ENCODE assay signal across 35 cellular contexts in genomic region chr11:69884286-69884685, GRCh38.
"Had no signal": no experiment of that assay in that cellular context is flagged by ENCODE, and none has a peak within 500 bp of the region (broad histone marks: within the 10 kb centered on the region; RNA-seq: fewer than 3 reads in every experiment).

No MANE protein-coding gene starts in this region.

- H3K27me3 Mint-ChIP-seq: activated CD4-positive, alpha-beta T cell treated with anti-CD3 and anti-CD28 coated beads, Interleukin-2, amount 10 ng/mL, durations not matched to agents 24 days and 14 days; activated T-helper 17 cell treated with anti-CD3 and anti-CD28 coated beads, Interleukin-2, amount 50 U/mL, for 72 hours had no signal

- H3K36me3 Mint-ChIP-seq: activated CD4-positive, alpha-beta memory T cell treated with anti-CD3 and anti-CD28 coated beads for 36 hours; activated naive CD4-positive, alpha-beta T cell treated with anti-CD3 and anti-CD28 coated beads, Interleukin-2, amount 50 U/mL, for 72 hours; activated naive CD8-positive, alpha-beta T cell treated with anti-CD3 and anti-CD28 coated beads for 36 hours had no signal

- ATAC-seq: activated CD8-positive, alpha-beta T cell treated with anti-CD3 and anti-CD28 coated beads for 36 hours; activated naive CD4-positive, alpha-beta T cell treated with anti-CD3 and anti-CD28 coated beads, Interleukin-2, amount 50 U/mL, for 72 hours; activated T-cell treated with anti-CD3 and anti-CD28 coated beads, Interleukin-2, amount 50 U/mL, for 4 hours; activated T-cell treated with anti-CD3 and anti-CD28 coated beads, Interleukin-2, amount 50 U/mL, for 72 hours; activated T-helper 17 cell treated with anti-CD3 and anti-CD28 coated beads, Interleukin-2, amount 50 U/mL, for 72 hours; body of pancreas had no signal

- H3K9me3 ChIP-seq: adrenal gland, body of pancreas, breast epithelium had no signal

- H3K4me3 ChIP-seq: adrenal gland, body of pancreas, breast epithelium had no signal

- H3K9me3 Mint-ChIP-seq: activated B cell treated with CpG ODN at 0.5 μM for 24 hours; activated CD4-positive, alpha-beta memory T cell treated with anti-CD3 and anti-CD28 coated beads for 36 hours; activated CD4-positive, alpha-beta T cell treated with anti-CD3 and anti-CD28 coated beads, Interleukin-2, amount 10 ng/mL, durations not matched to agents 24 days and 14 days; activated CD8-positive, alpha-beta T cell treated with anti-CD3 and anti-CD28 coated beads for 36 hours; activated naive CD4-positive, alpha-beta T cell treated with anti-CD3 and anti-CD28 coated beads for 36 hours; activated naive CD4-positive, alpha-beta T cell treated with anti-CD3 and anti-CD28 coated beads, Interleukin-2, amount 50 U/mL, for 72 hours; activated naive CD8-positive, alpha-beta T cell treated with anti-CD3 and anti-CD28 coated beads for 36 hours; activated T-cell treated with anti-CD3 and anti-CD28 coated beads, Interleukin-2, amount 50 U/mL, for 4 hours; activated T-cell treated with anti-CD3 and anti-CD28 coated beads, Interleukin-2, amount 50 U/mL, for 72 hours; activated T-helper 1 cell treated with anti-CD3 and anti-CD28 coated beads, Interleukin-12 subunit alpha, Interleukin-12 subunit beta, Interleukin-2, Interleukin-4 antibody, amounts not matched to agents 30 ng/mL and 10 ng/mL and 1 ng/mL, durations not matched to agents 14 hours and 24 hours and 36 hours; activated T-helper 17 cell treated with anti-CD3 and anti-CD28 coated beads, Interleukin-2, amount 50 U/mL, for 72 hours; central memory CD8-positive, alpha-beta T cell; T-helper 1 cell treated with Interleukin-12 subunit alpha and Interleukin-12 subunit beta and Interleukin-4 antibody, amounts not matched to agents 30 μg/mL and 1 μg/mL, for 36 hours; T-helper 2 cell treated with Interferon-gamma antibody and Interleukin-4, amounts not matched to agents 5 μg/mL and 100 μg/mL, for 36 hours had no signal

- H3K4me1 ChIP-seq: adrenal gland, body of pancreas, breast epithelium had no signal

- H3K4me1 Mint-ChIP-seq: activated naive CD8-positive, alpha-beta T cell treated with anti-CD3 and anti-CD28 coated beads for 36 hours; activated T-helper 17 cell treated with anti-CD3 and anti-CD28 coated beads, Interleukin-2, amount 50 U/mL, for 72 hours; central memory CD8-positive, alpha-beta T cell had no signal

- DNase-seq: activated B cell treated with CpG ODN at 0.5 μM for 24 hours; activated CD4-positive, alpha-beta memory T cell treated with anti-CD3 and anti-CD28 coated beads for 36 hours; activated CD4-positive, alpha-beta T cell treated with anti-CD3 and anti-CD28 coated beads for 4 hours; activated CD4-positive, alpha-beta T cell treated with anti-CD3 and anti-CD28 coated beads, Interleukin-2, amount 10 ng/mL, durations not matched to agents 24 days and 14 days; activated CD4-positive, alpha-beta T cell treated with anti-CD3 and anti-CD28 coated beads, Interleukin-2, amount 50 U/mL, for 1 hour; activated CD4-positive, alpha-beta T cell treated with anti-CD3 and anti-CD28 coated beads, Interleukin-2, amount 50 U/mL, for 4 hours; activated CD4-positive, CD25-positive, alpha-beta regulatory T cell treated with anti-CD3 and anti-CD28 coated beads, Interleukin-2, amount 50 U/mL, for 72 hours; activated CD8-positive, alpha-beta memory T cell treated with anti-CD3 and anti-CD28 coated beads, Interleukin-2, amount 50 U/mL, for 4 hours; activated CD8-positive, alpha-beta T cell treated with anti-CD3 and anti-CD28 coated beads for 36 hours; activated effector memory CD4-positive, alpha-beta T cell treated with anti-CD3 and anti-CD28 coated beads, Interleukin-2, amount 50 U/mL, for 16 hours; activated gamma-delta T cell treated with Interleukin-2 at 50 U/mL for 16 hours; activated naive CD4-positive, alpha-beta T cell; activated naive CD4-positive, alpha-beta T cell treated with anti-CD3 and anti-CD28 coated beads for 36 hours; activated naive CD4-positive, alpha-beta T cell treated with anti-CD3 and anti-CD28 coated beads, Interleukin-2, amount 50 U/mL, for 16 hours; activated naive CD8-positive, alpha-beta T cell treated with anti-CD3 and anti-CD28 coated beads for 36 hours; activated T-cell treated with anti-CD3 and anti-CD28 coated beads for 4 hours; activated T-cell treated with anti-CD3 and anti-CD28 coated beads, Interleukin-2, amount 50 U/mL, for 1 hour; activated T-cell treated with anti-CD3 and anti-CD28 coated beads, Interleukin-2, amount 50 U/mL, for 4 hours; activated T-cell treated with anti-CD3 and anti-CD28 coated beads, Interleukin-2, amount 50 U/mL, for 72 hours; adrenal gland; amniotic stem cell; body of pancreas; brain microvascular endothelial cell; cerebellar nuclear complex; T-helper 1 cell; T-helper 2 cell; T-helper 9 cell had no signal

- H3K27ac Mint-ChIP-seq: activated B cell treated with CpG ODN at 0.5 μM for 24 hours; activated CD4-positive, alpha-beta memory T cell treated with anti-CD3 and anti-CD28 coated beads for 36 hours; activated CD4-positive, alpha-beta T cell treated with anti-CD3 and anti-CD28 coated beads, Interleukin-2, amount 10 ng/mL, durations not matched to agents 24 days and 14 days; activated CD8-positive, alpha-beta T cell treated with anti-CD3 and anti-CD28 coated beads for 36 hours; activated naive CD4-positive, alpha-beta T cell treated with anti-CD3 and anti-CD28 coated beads for 36 hours; activated naive CD4-positive, alpha-beta T cell treated with anti-CD3 and anti-CD28 coated beads, Interleukin-2, amount 50 U/mL, for 72 hours; activated naive CD8-positive, alpha-beta T cell treated with anti-CD3 and anti-CD28 coated beads for 36 hours; activated T-cell treated with anti-CD3 and anti-CD28 coated beads, Interleukin-2, amount 50 U/mL, for 72 hours; activated T-helper 1 cell treated with anti-CD3 and anti-CD28 coated beads, Interleukin-12 subunit alpha, Interleukin-12 subunit beta, Interleukin-2, Interleukin-4 antibody, amounts not matched to agents 30 ng/mL and 10 ng/mL and 1 ng/mL, durations not matched to agents 14 hours and 24 hours and 36 hours; activated T-helper 17 cell treated with anti-CD3 and anti-CD28 coated beads, Interleukin-2, amount 50 U/mL, for 72 hours; T-helper 1 cell treated with Interleukin-12 subunit alpha and Interleukin-12 subunit beta and Interleukin-4 antibody, amounts not matched to agents 30 μg/mL and 1 μg/mL, for 36 hours; T-helper 2 cell treated with Interferon-gamma antibody and Interleukin-4, amounts not matched to agents 5 μg/mL and 100 μg/mL, for 36 hours had no signal

- H3K36me3 ChIP-seq: adrenal gland, brain microvascular endothelial cell, breast epithelium had no signal

- H3K27ac ChIP-seq: adrenal gland, body of pancreas, brain microvascular endothelial cell, breast epithelium, VCaP had no signal

- H3K27me3 ChIP-seq: adrenal gland, body of pancreas, brain microvascular endothelial cell, breast epithelium had no signal

- H3K4me3 Mint-ChIP-seq: activated B cell treated with CpG ODN at 0.5 μM for 24 hours; activated CD4-positive, alpha-beta memory T cell treated with anti-CD3 and anti-CD28 coated beads for 36 hours; activated CD4-positive, alpha-beta T cell treated with anti-CD3 and anti-CD28 coated beads, Interleukin-2, amount 10 ng/mL, durations not matched to agents 24 days and 14 days; activated CD8-positive, alpha-beta T cell treated with anti-CD3 and anti-CD28 coated beads for 36 hours; activated naive CD4-positive, alpha-beta T cell treated with anti-CD3 and anti-CD28 coated beads for 36 hours; activated naive CD8-positive, alpha-beta T cell treated with anti-CD3 and anti-CD28 coated beads for 36 hours; activated T-cell treated with anti-CD3 and anti-CD28 coated beads, Interleukin-2, amount 50 U/mL, for 4 hours; activated T-cell treated with anti-CD3 and anti-CD28 coated beads, Interleukin-2, amount 50 U/mL, for 72 hours; activated T-helper 1 cell treated with anti-CD3 and anti-CD28 coated beads, Interleukin-12 subunit alpha, Interleukin-12 subunit beta, Interleukin-2, Interleukin-4 antibody, amounts not matched to agents 30 ng/mL and 10 ng/mL and 1 ng/mL, durations not matched to agents 14 hours and 24 hours and 36 hours; activated T-helper 17 cell treated with anti-CD3 and anti-CD28 coated beads, Interleukin-2, amount 50 U/mL, for 72 hours; central memory CD8-positive, alpha-beta T cell; T-helper 1 cell treated with Interleukin-12 subunit alpha and Interleukin-12 subunit beta and Interleukin-4 antibody, amounts not matched to agents 30 μg/mL and 1 μg/mL, for 36 hours; T-helper 2 cell treated with Interferon-gamma antibody and Interleukin-4, amounts not matched to agents 5 μg/mL and 100 μg/mL, for 36 hours had no signal
